In the genomic region with DNA sequence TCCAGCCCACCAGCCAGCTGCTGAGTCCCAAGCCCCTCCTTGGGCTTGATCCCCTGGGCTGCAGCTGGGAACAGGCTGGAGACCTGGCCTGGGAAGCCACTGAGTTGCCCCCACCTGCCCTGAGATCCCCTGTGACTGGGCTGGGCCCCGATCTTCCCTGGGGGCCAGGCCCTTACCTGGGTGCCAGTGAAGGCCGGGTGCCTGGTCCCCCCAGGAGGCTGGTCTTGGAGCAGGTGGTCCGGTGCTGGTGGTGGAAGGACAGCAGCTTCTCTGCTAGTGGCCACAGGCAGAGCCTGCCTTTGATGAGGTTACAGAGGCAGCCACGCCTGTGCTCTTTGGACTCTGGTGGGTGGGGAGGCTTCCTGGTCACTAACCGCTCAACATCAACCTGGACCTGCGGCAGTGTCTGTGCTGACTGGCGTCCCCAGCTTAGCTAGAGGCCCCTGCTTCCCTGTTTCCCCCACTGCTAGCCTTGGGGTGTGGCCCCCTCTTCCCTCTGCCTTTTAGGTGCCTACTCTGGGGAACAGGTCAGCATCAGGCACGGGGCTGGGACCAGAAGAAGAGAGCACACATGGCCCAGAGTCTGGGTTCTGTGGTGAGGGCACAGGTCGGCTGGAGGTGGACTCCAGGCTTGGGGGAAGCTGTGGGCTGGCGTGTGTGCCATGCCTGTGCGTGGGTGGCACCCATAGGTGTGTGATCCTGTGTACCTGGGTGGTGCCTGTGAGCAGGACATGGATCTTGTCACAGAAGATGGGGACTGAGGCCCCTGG, we compare ENCODE assay signal across 10 cellular contexts. TPM values are rescaled to one million over a fixed set of nuclear protein-coding genes. Genes with fewer than 3 reads are reported as not detected.
DNase-seq lines count a peak whose midpoint lies in the region; ATAC-seq and TF ChIP-seq lines count a peak whose summit lies in the region.
"Had no signal": no experiment of that assay in that cellular context is flagged by ENCODE, and none has a peak within 500 bp of the region (broad histone marks: within the 10 kb centered on the region; RNA-seq: fewer than 3 reads in every experiment).

A gene with protein sequence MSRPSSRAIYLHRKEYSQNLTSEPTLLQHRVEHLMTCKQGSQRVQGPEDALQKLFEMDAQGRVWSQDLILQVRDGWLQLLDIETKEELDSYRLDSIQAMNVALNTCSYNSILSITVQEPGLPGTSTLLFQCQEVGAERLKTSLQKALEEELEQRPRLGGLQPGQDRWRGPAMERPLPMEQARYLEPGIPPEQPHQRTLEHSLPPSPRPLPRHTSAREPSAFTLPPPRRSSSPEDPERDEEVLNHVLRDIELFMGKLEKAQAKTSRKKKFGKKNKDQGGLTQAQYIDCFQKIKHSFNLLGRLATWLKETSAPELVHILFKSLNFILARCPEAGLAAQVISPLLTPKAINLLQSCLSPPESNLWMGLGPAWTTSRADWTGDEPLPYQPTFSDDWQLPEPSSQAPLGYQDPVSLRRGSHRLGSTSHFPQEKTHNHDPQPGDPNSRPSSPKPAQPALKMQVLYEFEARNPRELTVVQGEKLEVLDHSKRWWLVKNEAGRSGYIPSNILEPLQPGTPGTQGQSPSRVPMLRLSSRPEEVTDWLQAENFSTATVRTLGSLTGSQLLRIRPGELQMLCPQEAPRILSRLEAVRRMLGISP (minus strand): TSS at position 278 of the 770 bp plus-strand sequence. CDS start 2,174 bp downstream, outside the sequence.

- H3K9me3 ChIP-seq in BLaER1 treated with 17β-estradiol and CSF1 and Interleukin-3, amounts not matched to agents 10 nM and 100 nM (replicated peaks in 1 of 11): no peaks in the 10 kb centered on the region
- no peaks in the 10 kb centered on the region for H3K9me3 ChIP-seq in Loucy (ENCODE audit: insufficient read depth, low read depth, low read length)
- no peaks in the 10 kb centered on the region for H3K9me3 ChIP-seq in heart left ventricle
- no peaks in the 10 kb centered on the region for H3K9me3 ChIP-seq in osteoblast (ENCODE audit: low read depth, low read length)

- no peaks in the 10 kb centered on the region for H3K9me2 ChIP-seq in Loucy (replicated peaks; ENCODE audit: low read depth, low read length)

- 91 to 98% (median 94%) methylated on average over 6 to 11 of the region's 11 CpGs for WGBS in heart left ventricle, 4 donors

- DNase-seq in heart left ventricle: peak in 4 of 5 donors; percentile 6 to 56 (median 16)
- DNase-seq in osteoblast (ENCODE audit: insufficient read length, low spot score, missing footprints): peak; percentile 67
- DNase-seq in SHP77 treated with DMSO at 0.1 percent for 48 hours (lab: John Stamatoyannopoulos, UW): no peak
- DNase-seq: NCI-H1417; stimulated activated naive CD4-positive, alpha-beta T cell had no signal

- ATAC-seq in heart left ventricle (no peak), HG03442 (IDR thresholded peaks at IDR 0.05; ENCODE audit: unreplicated experiment) (no peak), GM21786 (IDR thresholded peaks at IDR 0.05; ENCODE audit: unreplicated experiment) (no peak), GM18502 (IDR thresholded peaks at IDR 0.05; ENCODE audit: poor library complexity, unreplicated experiment) (no peak)

- TF ChIP-seq CTCF in Loucy (conservative IDR thresholded peaks at IDR 0.05; ENCODE audit: low read length) (no peak), heart left ventricle (IDR thresholded peaks at IDR 0.05) (no peak), osteoblast (IDR thresholded peaks at IDR 0.05; ENCODE audit: extremely low read depth, low read depth, low read length) (no peak)

- H3F3A ChIP-seq in Loucy (ENCODE audit: low read depth): no peaks in the 10 kb centered on the region

- no peaks in the 10 kb centered on the region for H4K20me1 ChIP-seq in BLaER1 treated with 17β-estradiol and CSF1 and Interleukin-3, amounts not matched to agents 10 nM and 100 nM
- H4K20me1 ChIP-seq in Loucy (ENCODE audit: insufficient read depth, low read length, poor library complexity, severe bottlenecking): no peaks in the 10 kb centered on the region
- no peaks in the 10 kb centered on the region for H4K20me1 ChIP-seq in osteoblast (ENCODE audit: insufficient read depth, low read length)

- H3K79me2 ChIP-seq in Loucy (ENCODE audit: insufficient read depth, low read length) (no peaks in the 10 kb centered on the region), osteoblast (ENCODE audit: insufficient read depth, low read length) (no peaks in the 10 kb centered on the region)

- no peak for TF ChIP-seq POLR2A in heart left ventricle (IDR thresholded peaks at IDR 0.05)

- H3K36me3 ChIP-seq in BLaER1 treated with 17β-estradiol and CSF1 and Interleukin-3, amounts not matched to agents 10 nM and 100 nM: no peaks in the 10 kb centered on the region
- H3K36me3 ChIP-seq in Loucy (ENCODE audit: insufficient read depth, low read length) (no peaks in the 10 kb centered on the region), heart left ventricle (no peaks in the 10 kb centered on the region), osteoblast (ENCODE audit: insufficient read depth, low read length) (no peaks in the 10 kb centered on the region)

- H3K4me3 ChIP-seq in BLaER1 treated with 17β-estradiol and CSF1 and Interleukin-3, amounts not matched to agents 10 nM and 100 nM: no peak within 1 kb of the TSS
- H3K4me3 ChIP-seq in Loucy (ENCODE audit: low read length, poor library complexity, severe bottlenecking): no peak within 1 kb of the TSS
- no peak within 1 kb of the TSS for H3K4me3 ChIP-seq in heart left ventricle
- no peak within 1 kb of the TSS for H3K4me3 ChIP-seq in osteoblast (ENCODE audit: insufficient read depth, low read length)

- H2AFZ ChIP-seq in Loucy (ENCODE audit: low read length) (peak within 1 kb of the TSS; percentile 53), osteoblast (ENCODE audit: low read length) (no peak within 1 kb of the TSS)

- H3K27me3 ChIP-seq in BLaER1 treated with 17β-estradiol and CSF1 and Interleukin-3, amounts not matched to agents 10 nM and 100 nM: no peaks in the 10 kb centered on the region
- H3K27me3 ChIP-seq in Loucy (ENCODE audit: insufficient read depth, low read length, poor library complexity, severe bottlenecking): no peaks in the 10 kb centered on the region
- no peaks in the 10 kb centered on the region for H3K27me3 ChIP-seq in heart left ventricle
- H3K27me3 ChIP-seq in osteoblast (ENCODE audit: insufficient read depth, low read length): peaks cover 2% of the 10 kb centered on the region

- H3K27ac ChIP-seq in BLaER1 treated with 17β-estradiol and CSF1 and Interleukin-3, amounts not matched to agents 10 nM and 100 nM: peak within 1 kb of the TSS in 10 of 11 experiments; percentile 34 to 94 (median 78); a peak in 20 of 22 replicates
- H3K27ac ChIP-seq in heart left ventricle: peak within 1 kb of the TSS in 2 of 12 donors; percentile 24 to 38
- no peak within 1 kb of the TSS for H3K27ac ChIP-seq in osteoblast (ENCODE audit: low read depth, low read length)

- H3K9ac ChIP-seq in BLaER1 treated with 17β-estradiol and CSF1 and Interleukin-3, amounts not matched to agents 10 nM and 100 nM: peak within 1 kb of the TSS in 6 of 11 experiments; percentile 35 to 69 (median 59); a peak in 12 of 22 replicates
- peak within 1 kb of the TSS; percentile 9 for H3K9ac ChIP-seq in Loucy (ENCODE audit: low read depth, low read length, poor library complexity, severe bottlenecking)

- peaks cover 5 to 33% (median 19%) of the 10 kb centered on the region in 10 experiments; a peak in 19 of 20 replicates for H3K4me1 ChIP-seq in BLaER1 treated with 17β-estradiol and CSF1 and Interleukin-3, amounts not matched to agents 10 nM and 100 nM
- H3K4me1 ChIP-seq in Loucy (ENCODE audit: insufficient read depth, low read length, poor library complexity, severe bottlenecking): peaks cover 17% of the 10 kb centered on the region
- peaks cover 0 to 33% (median 5%) of the 10 kb centered on the region in 12 donors for H3K4me1 ChIP-seq in heart left ventricle
- no peaks in the 10 kb centered on the region for H3K4me1 ChIP-seq in osteoblast (ENCODE audit: insufficient read depth, low read length)

- H3K4me2 ChIP-seq in BLaER1 treated with 17β-estradiol and CSF1 and Interleukin-3, amounts not matched to agents 10 nM and 100 nM: peak within 1 kb of the TSS; percentile 24 to 95 (median 65); a peak in 20 of 22 replicates
- H3K4me2 ChIP-seq in Loucy (ENCODE audit: low read depth, low read length, poor library complexity, severe bottlenecking) (peak within 1 kb of the TSS; percentile 5), osteoblast (ENCODE audit: insufficient read depth, low read length) (no peak within 1 kb of the TSS)

- intact Hi-C loops in heart left ventricle (cut with DNase I): no loop called here

RNA-seq across cellular contexts. Expression of the gene that starts here (rescaled TPM):
- total RNA-seq in heart left ventricle (under 1 TPM in 5 of 9 donors, not detected in 4; 0.25 to 0.75 (median 0.29) TPM), osteoblast (not detected in 2 replicates)
- under 1 TPM in 1 of 2 donors, not detected in 1; 0.30 TPM for polyA plus RNA-seq in heart left ventricle

Comparison
In these comparisons a context has a peak if more than half of its experiments do, and no peak if none do; other contexts are left out.
1. Peak in DNase-seq in heart left ventricle; RNA of the gene not detected or under 1 TPM.
2. Peak in DNase-seq in osteoblast; RNA of the gene not detected or under 1 TPM.